In the genomic region with DNA sequence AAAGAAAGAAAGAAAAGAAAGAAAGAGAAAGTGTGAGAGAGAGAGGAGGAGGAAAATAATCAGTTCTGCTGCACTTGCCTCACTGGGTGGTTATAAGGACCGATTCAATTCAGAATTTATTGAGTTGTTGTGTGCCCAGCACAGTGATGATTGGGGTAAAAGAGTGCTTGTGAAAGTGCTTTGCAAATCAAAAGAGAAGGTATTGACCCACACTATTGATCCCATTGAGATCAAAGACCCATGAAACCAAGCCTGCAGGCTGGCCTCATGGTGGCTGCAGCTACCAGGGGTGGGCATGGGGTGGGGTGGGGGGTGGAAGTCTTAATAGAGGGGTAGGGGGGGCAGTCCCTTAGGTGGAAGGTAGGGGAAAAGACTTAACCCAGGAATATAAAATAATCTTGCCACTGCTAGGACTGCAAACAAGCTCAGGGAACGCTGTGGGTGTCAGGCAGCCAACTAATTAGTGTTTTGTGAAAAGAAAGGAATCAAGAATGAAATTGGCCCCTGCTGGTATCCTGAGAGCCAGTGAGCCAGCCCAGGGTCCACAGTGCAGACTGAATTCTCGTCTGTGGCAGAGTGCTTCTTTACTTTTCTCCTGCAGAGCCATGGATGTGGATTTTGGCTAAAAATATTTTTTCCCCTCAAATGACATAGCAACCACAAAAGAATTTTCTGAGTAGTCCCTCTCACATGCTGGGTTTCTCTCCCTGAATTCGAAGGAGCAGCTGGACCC, we compare ENCODE assay signal across 24 cellular contexts. TPM values are rescaled to one million over a fixed set of nuclear protein-coding genes. Genes with fewer than 3 reads are reported as not detected.
A peak's percentile ranks its signal among the peaks of the same experiment; 100 is the strongest.
DNase-seq lines count a peak whose midpoint lies in the region; ATAC-seq and TF ChIP-seq lines count a peak whose summit lies in the region.
"Had no signal": no experiment of that assay in that cellular context is flagged by ENCODE, and none has a peak within 500 bp of the region (broad histone marks: within the 10 kb centered on the region; RNA-seq: fewer than 3 reads in every experiment).

No MANE protein-coding gene starts in this region.

- no peaks in the 10 kb centered on the region for H3K79me2 ChIP-seq in osteoblast (ENCODE audit: insufficient read depth, low read length)

- H3K27me3 Mint-ChIP-seq in activated T-cell treated with anti-CD3 and anti-CD28 coated beads, Interleukin-2, amount 50 U/mL, for 72 hours (ENCODE audit: low read depth) = peaks cover 7% of the 10 kb centered on the region
- H3K27me3 Mint-ChIP-seq: activated CD4-positive, alpha-beta T cell treated with anti-CD3 and anti-CD28 coated beads, Interleukin-2, amount 10 ng/mL, durations not matched to agents 7 days and 5 days had no signal

- DNase-seq in COR-L47 (lab: John Stamatoyannopoulos, UW) (peak; percentile 18), colonic mucosa (no peak), osteoblast (ENCODE audit: insufficient read length, low spot score, missing footprints) (no peak), breast epithelium (ENCODE audit: low spot score in 2 of 2) (no peak), occipital lobe (lab: John Stamatoyannopoulos, UW) (no peak)
- no peak for DNase-seq in activated T-cell treated with anti-CD3 and anti-CD28 coated beads, Interleukin-2, amount 50 U/mL, for 72 hours
- DNase-seq: activated CD4-positive, alpha-beta T cell treated with anti-CD3 and anti-CD28 coated beads, Interleukin-2, amount 10 ng/mL, durations not matched to agents 7 days and 5 days; activated effector memory CD4-positive, alpha-beta T cell treated with Interleukin-2 at 50 U/mL for 16 hours; DMS79 treated with DMSO at 0.1 percent for 48 hours; effector memory CD8-positive, alpha-beta T cell; erythroblast; kidney; midbrain; MV-4-11; naive B cell; NCI-H1436; NCI-H2107; NCI-H748 treated with DMSO at 0.1 percent for 48 hours; stimulated activated naive CD4-positive, alpha-beta T cell; T1000; upper lobe of right lung had no signal

- peak overlapping the region; percentile 16 for H3K9ac ChIP-seq in HUES6 (ENCODE audit: low read length)
- no peak overlapping the region for H3K9ac ChIP-seq in colonic mucosa (ENCODE audit: low read depth in 2 of 2, low read length in 2 of 2)

- TF ChIP-seq CTCF in colonic mucosa (IDR thresholded peaks at IDR 0.05) (no peak), osteoblast (IDR thresholded peaks at IDR 0.05; ENCODE audit: extremely low read depth, low read depth, low read length) (no peak), breast epithelium (IDR thresholded peaks at IDR 0.05) (no peak)

- intact Hi-C loops in colonic mucosa (cut with DNase I) (no loop called here), breast epithelium (cut with DNase I; ENCODE audit: low total_unique reads) (loop anchor here (2.0 to 10.0 kb wide), 2 partner anchors 68 to 304 kb away; no protein-coding TSS in a partner anchor)

- no peak overlapping the region for H3K4me2 ChIP-seq in osteoblast (ENCODE audit: insufficient read depth, low read length)

- H2AFZ ChIP-seq in osteoblast (ENCODE audit: low read length) = peak overlapping the region; percentile 80

- no peaks in the 10 kb centered on the region for H3K9me3 ChIP-seq in HUES6 (ENCODE audit: control insufficient read depth, insufficient read depth, low read depth, low read length)
- H3K9me3 ChIP-seq in colonic mucosa = no peaks in the 10 kb centered on the region
- no peaks in the 10 kb centered on the region for H3K9me3 ChIP-seq in osteoblast (ENCODE audit: low read depth, low read length)
- no peaks in the 10 kb centered on the region for H3K9me3 ChIP-seq in breast epithelium
- H3K9me3 ChIP-seq: upper lobe of right lung had no signal

- H3K4me3 Mint-ChIP-seq in activated T-cell treated with anti-CD3 and anti-CD28 coated beads, Interleukin-2, amount 50 U/mL, for 72 hours = no peak overlapping the region
- H3K4me3 Mint-ChIP-seq: activated CD4-positive, alpha-beta T cell treated with anti-CD3 and anti-CD28 coated beads, Interleukin-2, amount 10 ng/mL, durations not matched to agents 7 days and 5 days; effector memory CD8-positive, alpha-beta T cell; naive B cell had no signal

- no peaks in the 10 kb centered on the region for H3K9me3 Mint-ChIP-seq in activated T-cell treated with anti-CD3 and anti-CD28 coated beads, Interleukin-2, amount 50 U/mL, for 72 hours
- H3K9me3 Mint-ChIP-seq: activated CD4-positive, alpha-beta T cell treated with anti-CD3 and anti-CD28 coated beads, Interleukin-2, amount 10 ng/mL, durations not matched to agents 7 days and 5 days; activated naive CD4-positive, alpha-beta T cell treated with anti-CD3 and anti-CD28 coated beads, Interleukin-2, amount 50 U/mL, for 72 hours; effector memory CD8-positive, alpha-beta T cell had no signal

- peaks cover 25% of the 10 kb centered on the region for H3K4me1 Mint-ChIP-seq in activated T-cell treated with anti-CD3 and anti-CD28 coated beads, Interleukin-2, amount 50 U/mL, for 72 hours (ENCODE audit: low read depth)

- H4K20me1 ChIP-seq in osteoblast (ENCODE audit: insufficient read depth, low read length) = no peaks in the 10 kb centered on the region

- H3K36me3 ChIP-seq in HUES6 (ENCODE audit: control insufficient read depth, insufficient read depth, low read length) = no peaks in the 10 kb centered on the region
- no peaks in the 10 kb centered on the region for H3K36me3 ChIP-seq in colonic mucosa
- H3K36me3 ChIP-seq in osteoblast (ENCODE audit: insufficient read depth, low read length) = no peaks in the 10 kb centered on the region
- H3K36me3 ChIP-seq in breast epithelium = no peaks in the 10 kb centered on the region
- H3K36me3 ChIP-seq: upper lobe of right lung had no signal

- H3K27ac ChIP-seq in HUES6 (ENCODE audit: low read depth, low read length) (no peak overlapping the region), colonic mucosa (peak overlapping the region; percentile 12), osteoblast (ENCODE audit: low read depth, low read length) (peak overlapping the region; percentile 74), breast epithelium (no peak overlapping the region)
- H3K27ac ChIP-seq: coronary artery, upper lobe of right lung had no signal

- no peak for TF ChIP-seq POLR2A in breast epithelium (IDR thresholded peaks at IDR 0.05)

- H3K4me3 ChIP-seq in HUES6 (ENCODE audit: low read depth, low read length) (no peak overlapping the region), colonic mucosa (no peak overlapping the region), osteoblast (ENCODE audit: insufficient read depth, low read length) (no peak overlapping the region), breast epithelium (no peak overlapping the region)
- H3K4me3 ChIP-seq: coronary artery, upper lobe of right lung had no signal

- H3K4me1 ChIP-seq in HUES6 (ENCODE audit: control insufficient read depth, insufficient read depth, low read length) = peaks cover 19% of the 10 kb centered on the region
- H3K4me1 ChIP-seq in colonic mucosa = peaks cover 3% of the 10 kb centered on the region
- H3K4me1 ChIP-seq in osteoblast (ENCODE audit: insufficient read depth, low read length) = peaks cover 53% of the 10 kb centered on the region
- H3K4me1 ChIP-seq in breast epithelium = no peaks in the 10 kb centered on the region

- no peak for ATAC-seq in activated T-cell treated with anti-CD3 and anti-CD28 coated beads, Interleukin-2, amount 50 U/mL, for 72 hours (replicated peaks in 1 of 2)
- ATAC-seq: activated naive CD4-positive, alpha-beta T cell treated with anti-CD3 and anti-CD28 coated beads, Interleukin-2, amount 50 U/mL, for 72 hours; effector memory CD8-positive, alpha-beta T cell; upper lobe of right lung had no signal

- H3K36me3 Mint-ChIP-seq in activated T-cell treated with anti-CD3 and anti-CD28 coated beads, Interleukin-2, amount 50 U/mL, for 72 hours (ENCODE audit: insufficient read depth in 2 of 2) = no peaks in the 10 kb centered on the region
- H3K36me3 Mint-ChIP-seq: activated naive CD4-positive, alpha-beta T cell treated with anti-CD3 and anti-CD28 coated beads, Interleukin-2, amount 50 U/mL, for 72 hours; naive B cell had no signal

- no peak overlapping the region for H3K27ac Mint-ChIP-seq in activated T-cell treated with anti-CD3 and anti-CD28 coated beads, Interleukin-2, amount 50 U/mL, for 72 hours
- H3K27ac Mint-ChIP-seq: activated CD4-positive, alpha-beta T cell treated with anti-CD3 and anti-CD28 coated beads, Interleukin-2, amount 10 ng/mL, durations not matched to agents 7 days and 5 days; effector memory CD8-positive, alpha-beta T cell had no signal

- H3K27me3 ChIP-seq in HUES6 (ENCODE audit: control insufficient read depth, insufficient read depth, low read length) = peaks cover 32% of the 10 kb centered on the region
- no peaks in the 10 kb centered on the region for H3K27me3 ChIP-seq in colonic mucosa
- H3K27me3 ChIP-seq in osteoblast (ENCODE audit: insufficient read depth, low read length) = no peaks in the 10 kb centered on the region
- H3K27me3 ChIP-seq in breast epithelium = no peaks in the 10 kb centered on the region
- H3K27me3 ChIP-seq: upper lobe of right lung had no signal

RNA-seq across cellular contexts. Expression of a gene that starts 34.2 kb away (rescaled TPM):
- total RNA-seq in colonic mucosa (10 to 100 TPM in 1 of 2 donors, 1 to 10 TPM in 1; 9.6 to 28.9 TPM), osteoblast (48.9 and 52.5 TPM in 2 replicates), breast epithelium (100 to 1,000 TPM in 1 of 3 donors, 10 to 100 TPM in 2; 18.3 to 479 (median 55.7) TPM), occipital lobe (26.0 TPM)
- total RNA-seq in activated T-cell treated with anti-CD3 and anti-CD28 coated beads, Interleukin-2, amount 50 U/mL, for 72 hours = under 1 TPM in 1 of 2 donors, not detected in 1; 0.25 TPM
- total RNA-seq: activated naive CD4-positive, alpha-beta T cell treated with anti-CD3 and anti-CD28 coated beads, Interleukin-2, amount 50 U/mL, for 72 hours had no signal

Comparison
In these comparisons a context has a peak if more than half of its experiments do, and no peak if none do; other contexts are left out.
1. H3K27ac ChIP-seq: peak in colonic mucosa (single experiment) and osteoblast (single experiment); none in HUES6 (single experiment) and breast epithelium (0 of 2).
2. RNA of a gene that starts 34.2 kb away (total RNA-seq): 18.3 to 479 TPM in breast epithelium, 48.9 to 52.5 TPM in osteoblast, 9.6 to 28.9 TPM in colonic mucosa and 26.0 TPM in occipital lobe (single experiment); 0.25 TPM in activated T-cell treated with anti-CD3 and anti-CD28 coated beads, Interleukin-2, amount 50 U/mL, for 72 hours; every median in the first group is over 4 times any median in the second.